35 cellular contexts compared by ENCODE assay signal in the genomic region with DNA sequence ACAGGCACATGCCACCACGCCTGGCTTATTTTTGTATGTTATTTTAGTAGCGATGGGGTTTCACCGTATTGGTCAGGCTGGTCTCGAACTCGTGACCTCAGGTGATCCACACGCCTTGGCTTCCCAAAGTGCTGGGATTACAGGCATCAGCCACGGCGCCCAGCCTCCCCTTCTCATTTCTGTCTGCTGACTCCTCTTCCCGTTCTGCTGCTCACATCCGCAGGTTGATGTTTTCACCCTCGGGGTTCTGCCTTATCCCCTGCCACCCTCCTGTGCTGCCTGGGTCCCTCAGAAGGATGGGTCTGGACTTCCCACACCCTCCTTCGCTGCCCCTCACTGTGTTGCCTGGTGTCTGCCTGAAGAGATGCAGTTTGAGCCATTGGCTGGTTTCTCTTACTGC. TPM values are rescaled to one million over a fixed set of nuclear protein-coding genes. Genes with fewer than 3 reads are reported as not detected.
"Had no signal": no experiment of that assay in that cellular context is flagged by ENCODE, and none has a peak within 500 bp of the region (broad histone marks: within the 10 kb centered on the region; RNA-seq: fewer than 3 reads in every experiment).

No MANE protein-coding gene starts in this region.

- H3K4me1 Mint-ChIP-seq: activated CD4-positive, alpha-beta T cell treated with anti-CD3 and anti-CD28 coated beads for 36 hours; activated CD4-positive, alpha-beta T cell treated with anti-CD3 and anti-CD28 coated beads, Interleukin-2, amount 10 ng/mL, durations not matched to agents 24 days and 14 days; activated CD8-positive, alpha-beta memory T cell treated with anti-CD3 and anti-CD28 coated beads, Interleukin-2, amount 10 ng/mL, durations not matched to agents 7 days and 5 days; activated naive CD4-positive, alpha-beta T cell treated with anti-CD3 and anti-CD28 coated beads, Interleukin-2, amount 10 ng/mL, durations not matched to agents 7 days and 5 days had no signal

- H3K27ac Mint-ChIP-seq: activated CD4-positive, alpha-beta memory T cell treated with anti-CD3 and anti-CD28 coated beads for 36 hours; activated CD4-positive, alpha-beta T cell treated with anti-CD3 and anti-CD28 coated beads for 36 hours; activated CD4-positive, alpha-beta T cell treated with anti-CD3 and anti-CD28 coated beads, Interleukin-2, amount 10 ng/mL, durations not matched to agents 24 days and 14 days; activated CD8-positive, alpha-beta memory T cell treated with anti-CD3 and anti-CD28 coated beads, Interleukin-2, amount 10 ng/mL, durations not matched to agents 7 days and 5 days; activated CD8-positive, alpha-beta T cell treated with anti-CD3 and anti-CD28 coated beads, Interleukin-2, amount 10 ng/mL, durations not matched to agents 7 days and 5 days; activated naive CD4-positive, alpha-beta T cell treated with anti-CD3 and anti-CD28 coated beads, Interleukin-2, amount 10 ng/mL, durations not matched to agents 7 days and 5 days; activated naive CD8-positive, alpha-beta T cell; activated T-helper 1 cell treated with anti-CD3 and anti-CD28 coated beads, Interleukin-12 subunit alpha, Interleukin-12 subunit beta, Interleukin-2, Interleukin-4 antibody, amounts not matched to agents 30 ng/mL and 10 ng/mL and 1 ng/mL, durations not matched to agents 14 hours and 24 hours and 36 hours; activated T-helper 2 cell treated with anti-CD3 and anti-CD28 coated beads, Interferon-gamma antibody, Interleukin-2, Interleukin-4, amounts not matched to agents 10 μg/mL and 5 μg/mL and 100 μg/mL, durations not matched to agents 14 hours and 24 hours and 36 hours; dendritic cell treated with granulocyte-macrophage colony-stimulating factor and Interleukin-4, amounts not matched to agents 40 ng/mL and 50 ng/mL, for 4 days had no signal

- H3K27ac ChIP-seq: brain microvascular endothelial cell, coronary artery, epithelial cell of prostate, esophagus squamous epithelium, gastroesophageal sphincter had no signal

- H3K27me3 ChIP-seq: dorsolateral prefrontal cortex, gastroesophageal sphincter had no signal

- DNase-seq: activated CD4-positive, alpha-beta memory T cell treated with anti-CD3 and anti-CD28 coated beads for 36 hours; activated CD4-positive, alpha-beta T cell treated with anti-CD3 and anti-CD28 coated beads for 36 hours; activated CD4-positive, alpha-beta T cell treated with anti-CD3 and anti-CD28 coated beads, Interleukin-2, amount 10 ng/mL, durations not matched to agents 24 days and 14 days; activated CD4-positive, CD25-positive, alpha-beta regulatory T cell; activated CD4-positive, CD25-positive, alpha-beta regulatory T cell treated with anti-CD3 and anti-CD28 coated beads, Interleukin-2, amount 50 U/mL, for 72 hours; activated CD8-positive, alpha-beta memory T cell treated with anti-CD3 and anti-CD28 coated beads, Interleukin-2, amount 10 ng/mL, durations not matched to agents 7 days and 5 days; activated CD8-positive, alpha-beta memory T cell treated with anti-CD3 and anti-CD28 coated beads, Interleukin-2, amount 50 U/mL, for 4 hours; activated CD8-positive, alpha-beta T cell treated with anti-CD3 and anti-CD28 coated beads, Interleukin-2, amount 10 ng/mL, durations not matched to agents 7 days and 5 days; activated effector memory CD4-positive, alpha-beta T cell treated with anti-CD3 and anti-CD28 coated beads, Interleukin-2, amount 50 U/mL, for 16 hours; activated naive CD4-positive, alpha-beta T cell treated with anti-CD3 and anti-CD28 coated beads, Interleukin-2, amount 10 ng/mL, durations not matched to agents 7 days and 5 days; activated T-cell treated with anti-CD3 and anti-CD28 coated beads, Interleukin-2, amount 50 U/mL, for 1 hour; activated T-cell treated with anti-CD3 and anti-CD28 coated beads, Interleukin-2, amount 50 U/mL, for 48 hours; amniotic stem cell; brain microvascular endothelial cell; caudate nucleus; cerebellar nuclear complex; dorsolateral prefrontal cortex; effector memory CD4-positive, alpha-beta T cell; esophagus squamous epithelium; foreskin melanocyte; T-helper 2 cell had no signal

- H3K9me3 Mint-ChIP-seq: activated CD4-positive, alpha-beta memory T cell treated with anti-CD3 and anti-CD28 coated beads for 36 hours; activated CD4-positive, alpha-beta T cell treated with anti-CD3 and anti-CD28 coated beads, Interleukin-2, amount 10 ng/mL, durations not matched to agents 24 days and 14 days; activated naive CD4-positive, alpha-beta T cell treated with anti-CD3 and anti-CD28 coated beads, Interleukin-2, amount 10 ng/mL, durations not matched to agents 7 days and 5 days; activated T-helper 1 cell treated with anti-CD3 and anti-CD28 coated beads, Interleukin-12 subunit alpha, Interleukin-12 subunit beta, Interleukin-2, Interleukin-4 antibody, amounts not matched to agents 30 ng/mL and 10 ng/mL and 1 ng/mL, durations not matched to agents 14 hours and 24 hours and 36 hours; activated T-helper 2 cell treated with anti-CD3 and anti-CD28 coated beads, Interferon-gamma antibody, Interleukin-2, Interleukin-4, amounts not matched to agents 10 μg/mL and 5 μg/mL and 100 μg/mL, durations not matched to agents 14 hours and 24 hours and 36 hours; dendritic cell treated with granulocyte-macrophage colony-stimulating factor and Interleukin-4, amounts not matched to agents 40 ng/mL and 50 ng/mL, for 4 days had no signal

- H3K4me3 Mint-ChIP-seq: activated CD4-positive, alpha-beta memory T cell treated with anti-CD3 and anti-CD28 coated beads for 36 hours; activated CD4-positive, alpha-beta T cell treated with anti-CD3 and anti-CD28 coated beads for 36 hours; activated CD4-positive, alpha-beta T cell treated with anti-CD3 and anti-CD28 coated beads, Interleukin-2, amount 10 ng/mL, durations not matched to agents 24 days and 14 days; activated CD8-positive, alpha-beta memory T cell treated with anti-CD3 and anti-CD28 coated beads, Interleukin-2, amount 10 ng/mL, durations not matched to agents 7 days and 5 days; activated CD8-positive, alpha-beta T cell treated with anti-CD3 and anti-CD28 coated beads, Interleukin-2, amount 10 ng/mL, durations not matched to agents 7 days and 5 days; activated naive CD4-positive, alpha-beta T cell treated with anti-CD3 and anti-CD28 coated beads, Interleukin-2, amount 10 ng/mL, durations not matched to agents 7 days and 5 days; activated naive CD8-positive, alpha-beta T cell; activated T-helper 1 cell treated with anti-CD3 and anti-CD28 coated beads, Interleukin-12 subunit alpha, Interleukin-12 subunit beta, Interleukin-2, Interleukin-4 antibody, amounts not matched to agents 30 ng/mL and 10 ng/mL and 1 ng/mL, durations not matched to agents 14 hours and 24 hours and 36 hours; dendritic cell treated with granulocyte-macrophage colony-stimulating factor and Interleukin-4, amounts not matched to agents 40 ng/mL and 50 ng/mL, for 4 days had no signal

- H3K4me3 ChIP-seq: coronary artery, dorsolateral prefrontal cortex, esophagus squamous epithelium, gastroesophageal sphincter had no signal

- H3K4me1 ChIP-seq: esophagus squamous epithelium had no signal

- H3K36me3 ChIP-seq: brain microvascular endothelial cell, esophagus squamous epithelium, gastroesophageal sphincter had no signal

- H3K36me3 Mint-ChIP-seq: activated CD4-positive, alpha-beta memory T cell treated with anti-CD3 and anti-CD28 coated beads for 36 hours; activated CD8-positive, alpha-beta memory T cell treated with anti-CD3 and anti-CD28 coated beads, Interleukin-2, amount 10 ng/mL, durations not matched to agents 7 days and 5 days; activated naive CD4-positive, alpha-beta T cell treated with anti-CD3 and anti-CD28 coated beads, Interleukin-2, amount 10 ng/mL, durations not matched to agents 7 days and 5 days; activated naive CD8-positive, alpha-beta T cell had no signal

- H3K9me3 ChIP-seq: esophagus squamous epithelium, gastroesophageal sphincter had no signal

RNA-seq across cellular contexts. Expression of gene VSIG10L2, which starts 19.2 kb away (rescaled TPM):
- total RNA-seq: activated CD4-positive, alpha-beta memory T cell treated with anti-CD3 and anti-CD28 coated beads for 36 hours; activated CD4-positive, alpha-beta T cell treated with anti-CD3 and anti-CD28 coated beads for 36 hours; activated CD4-positive, alpha-beta T cell treated with anti-CD3 and anti-CD28 coated beads, Interleukin-2, amount 10 ng/mL, durations not matched to agents 24 days and 14 days; activated CD8-positive, alpha-beta memory T cell treated with anti-CD3 and anti-CD28 coated beads for 36 hours; activated CD8-positive, alpha-beta memory T cell treated with anti-CD3 and anti-CD28 coated beads, Interleukin-2, amount 10 ng/mL, durations not matched to agents 7 days and 5 days; activated CD8-positive, alpha-beta T cell treated with anti-CD3 and anti-CD28 coated beads, Interleukin-2, amount 10 ng/mL, durations not matched to agents 7 days and 5 days; activated T-helper 1 cell treated with anti-CD3 and anti-CD28 coated beads, Interleukin-12 subunit alpha, Interleukin-12 subunit beta, Interleukin-2, Interleukin-4 antibody, amounts not matched to agents 30 ng/mL and 10 ng/mL and 1 ng/mL, durations not matched to agents 14 hours and 24 hours and 36 hours; activated T-helper 2 cell treated with anti-CD3 and anti-CD28 coated beads, Interferon-gamma antibody, Interleukin-2, Interleukin-4, amounts not matched to agents 10 μg/mL and 5 μg/mL and 100 μg/mL, durations not matched to agents 14 hours and 24 hours and 36 hours; astrocyte; bronchial epithelial cell; endothelial cell of umbilical vein; fibroblast of lung; fibroblast of villous mesenchyme; gastroesophageal sphincter; T-helper 1 cell treated with Interleukin-12 subunit alpha and Interleukin-12 subunit beta and Interleukin-4 antibody, amounts not matched to agents 30 ng/mL and 1 ng/mL, for 36 hours had no signal
- polyA plus RNA-seq: endothelial cell of umbilical vein, fibroblast of lung had no signal

RNA-seq across cellular contexts. Expression of gene DDX25, which starts 22.4 kb away (rescaled TPM):
- total RNA-seq: activated CD4-positive, alpha-beta memory T cell treated with anti-CD3 and anti-CD28 coated beads for 36 hours; activated CD4-positive, alpha-beta T cell treated with anti-CD3 and anti-CD28 coated beads for 36 hours; activated CD4-positive, alpha-beta T cell treated with anti-CD3 and anti-CD28 coated beads, Interleukin-2, amount 10 ng/mL, durations not matched to agents 24 days and 14 days; activated CD8-positive, alpha-beta T cell treated with anti-CD3 and anti-CD28 coated beads, Interleukin-2, amount 10 ng/mL, durations not matched to agents 7 days and 5 days; activated T-helper 1 cell treated with anti-CD3 and anti-CD28 coated beads, Interleukin-12 subunit alpha, Interleukin-12 subunit beta, Interleukin-2, Interleukin-4 antibody, amounts not matched to agents 30 ng/mL and 10 ng/mL and 1 ng/mL, durations not matched to agents 14 hours and 24 hours and 36 hours; activated T-helper 2 cell treated with anti-CD3 and anti-CD28 coated beads, Interferon-gamma antibody, Interleukin-2, Interleukin-4, amounts not matched to agents 10 μg/mL and 5 μg/mL and 100 μg/mL, durations not matched to agents 14 hours and 24 hours and 36 hours; bronchial epithelial cell; endothelial cell of umbilical vein; fibroblast of lung; fibroblast of villous mesenchyme; T-helper 1 cell treated with Interleukin-12 subunit alpha and Interleukin-12 subunit beta and Interleukin-4 antibody, amounts not matched to agents 30 ng/mL and 1 ng/mL, for 36 hours had no signal
- polyA plus RNA-seq: endothelial cell of umbilical vein, fibroblast of lung had no signal
